Comparison of ENCODE assay signal across 1 cellular context in genomic region chr1:26145041-26145959, GRCh38.
TF ChIP-seq lines count a peak whose summit lies in the region.

No MANE protein-coding gene starts in this region.

TF ChIP-seq in K562, 482 proteins besides CTCF, POLR2A, EP300 and RAD21 (continued from another document and continues in another):
- TF ChIP-seq L3MBTL2 (IDR thresholded peaks at IDR 0.05) (peak; percentile 53; the same call in 1 of the 2 replicates), ZNF79 (CRISPR knock-in tag; IDR thresholded peaks at IDR 0.05; ENCODE audit: low read depth) (no peak), EZH2 (IDR thresholded peaks at IDR 0.05; ENCODE audit: borderline replicate concordance, low read depth, low read length) (no peak), ZNF445 (CRISPR knock-in tag; IDR thresholded peaks at IDR 0.05; ENCODE audit: low read depth) (no peak), ETV5 (CRISPR knock-in tag; IDR thresholded peaks at IDR 0.05; ENCODE audit: low read depth) (peak; percentile 52; the same call in 1 of the 2 replicates), GATAD2B (IDR thresholded peaks at IDR 0.05; ENCODE audit: borderline replicate concordance) (no peak; the same call in 1 of the 2 replicates), IFI16 (CRISPR knock-in tag; IDR thresholded peaks at IDR 0.05) (no peak), ERF (CRISPR knock-in tag; IDR thresholded peaks at IDR 0.05) (no peak), KDM5B (IDR thresholded peaks at IDR 0.05; ENCODE audit: insufficient replicate concordance, low read depth, low read length) (no peak), ZC3H4 (CRISPR knock-in tag; IDR thresholded peaks at IDR 0.05; ENCODE audit: borderline replicate concordance) (no peak), FOXA1 (IDR thresholded peaks at IDR 0.05; ENCODE audit: borderline replicate concordance) (no peak), ADNP (tag; IDR thresholded peaks at IDR 0.05) (no peak), PHF20 (IDR thresholded peaks at IDR 0.05; ENCODE audit: partially characterized antibody) (no peak), ZNF696 (CRISPR knock-in tag; conservative IDR thresholded peaks at IDR 0.05) (no peak), ZNF232 (CRISPR knock-in tag; IDR thresholded peaks at IDR 0.05) (no peak), CBX2 (IDR thresholded peaks at IDR 0.05; ENCODE audit: insufficient read depth, low read length, poor library complexity, severe bottlenecking) (no peak), NELFE (IDR thresholded peaks at IDR 0.05; ENCODE audit: insufficient read depth, insufficient read length) (no peak), KLF16 (IDR thresholded peaks at IDR 0.05) (0 out of 2 replicates have a peak, but pooled peaks have one; percentile 16), ZNF668 (CRISPR knock-in tag; IDR thresholded peaks at IDR 0.05) (no peak), ZKSCAN3 (CRISPR knock-in tag; IDR thresholded peaks at IDR 0.05) (no peak), SRSF3 (IDR thresholded peaks at IDR 0.05; ENCODE audit: insufficient read depth, low read length) (no peak), STAG1 (CRISPR knock-in tag; IDR thresholded peaks at IDR 0.05; ENCODE audit: borderline replicate concordance) (peak; percentile 65; the same call in 1 of the 2 replicates), ZBTB33 (CRISPR knock-in tag; IDR thresholded peaks at IDR 0.05) (peak; percentile 61), RB1 (IDR thresholded peaks at IDR 0.05; ENCODE audit: low read depth) (peak; percentile 81; the same call in 1 of the 2 replicates), RBM14 (IDR thresholded peaks at IDR 0.05; ENCODE audit: borderline replicate concordance, insufficient read depth, low read depth, low read length) (no peak), CEBPB (tag; IDR thresholded peaks at IDR 0.05) (no peak), ZMIZ1 (IDR thresholded peaks at IDR 0.05; ENCODE audit: low read depth in 2 of 2, low read length in 2 of 2) (no peak), EP400 (IDR thresholded peaks at IDR 0.05) (peak; percentile 57), HDGF (IDR thresholded peaks at IDR 0.05) (0 out of 2 replicates have a peak, but pooled peaks have one; percentile 15), ZFP1 (CRISPR knock-in tag; IDR thresholded peaks at IDR 0.05) (no peak), SMAD4 (CRISPR knock-in tag; conservative IDR thresholded peaks at IDR 0.05) (0 out of 2 replicates have a peak, but pooled peaks have one; percentile 32), TEAD1 (CRISPR knock-in tag; IDR thresholded peaks at IDR 0.05) (0 out of 4 replicates have a peak, but pooled peaks of 1 of the 2 experiments have one; percentile 11), NR1H2 (CRISPR knock-in tag; IDR thresholded peaks at IDR 0.05) (0 out of 2 replicates have a peak, but pooled peaks have one; percentile 74), POU5F1 (IDR thresholded peaks at IDR 0.05; ENCODE audit: borderline replicate concordance, low read depth, low read length, partially characterized antibody) (no peak), SRSF7 (optimal IDR thresholded peaks at IDR 0.05; ENCODE audit: low read depth, low read length) (no peak), ZNF707 (CRISPR knock-in tag; conservative IDR thresholded peaks at IDR 0.05) (no peak), NKRF (IDR thresholded peaks at IDR 0.05; ENCODE audit: borderline replicate concordance) (no peak), CCAR2 (IDR thresholded peaks at IDR 0.05; ENCODE audit: low read depth, low read length) (no peak), ETS1 (conservative IDR thresholded peaks at IDR 0.05; ENCODE audit: control insufficient read depth, low read depth, low read length) (no peak), ZNF76 (CRISPR knock-in tag; IDR thresholded peaks at IDR 0.05; ENCODE audit: borderline replicate concordance) (no peak), NBN (IDR thresholded peaks at IDR 0.05; ENCODE audit: low read depth) (0 out of 2 replicates have a peak, but pooled peaks have one; percentile 64), MEF2D (tag; conservative IDR thresholded peaks at IDR 0.05; ENCODE audit: low read depth) (no peak), TSHZ1 (CRISPR knock-in tag; IDR thresholded peaks at IDR 0.05) (no peak)
- TF ChIP-seq, protein P1, sequence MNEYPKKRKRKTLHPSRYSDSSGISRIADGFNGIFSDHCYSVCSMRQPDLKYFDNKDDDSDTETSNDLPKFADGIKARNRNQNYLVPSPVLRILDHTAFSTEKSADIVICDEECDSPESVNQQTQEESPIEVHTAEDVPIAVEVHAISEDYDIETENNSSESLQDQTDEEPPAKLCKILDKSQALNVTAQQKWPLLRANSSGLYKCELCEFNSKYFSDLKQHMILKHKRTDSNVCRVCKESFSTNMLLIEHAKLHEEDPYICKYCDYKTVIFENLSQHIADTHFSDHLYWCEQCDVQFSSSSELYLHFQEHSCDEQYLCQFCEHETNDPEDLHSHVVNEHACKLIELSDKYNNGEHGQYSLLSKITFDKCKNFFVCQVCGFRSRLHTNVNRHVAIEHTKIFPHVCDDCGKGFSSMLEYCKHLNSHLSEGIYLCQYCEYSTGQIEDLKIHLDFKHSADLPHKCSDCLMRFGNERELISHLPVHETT (CRISPR knock-in tag; conservative IDR thresholded peaks at IDR 0.05 in 1 of 2, IDR thresholded peaks at IDR 0.05 in 1 of 2) = no peak
- TF ChIP-seq, protein P2, sequence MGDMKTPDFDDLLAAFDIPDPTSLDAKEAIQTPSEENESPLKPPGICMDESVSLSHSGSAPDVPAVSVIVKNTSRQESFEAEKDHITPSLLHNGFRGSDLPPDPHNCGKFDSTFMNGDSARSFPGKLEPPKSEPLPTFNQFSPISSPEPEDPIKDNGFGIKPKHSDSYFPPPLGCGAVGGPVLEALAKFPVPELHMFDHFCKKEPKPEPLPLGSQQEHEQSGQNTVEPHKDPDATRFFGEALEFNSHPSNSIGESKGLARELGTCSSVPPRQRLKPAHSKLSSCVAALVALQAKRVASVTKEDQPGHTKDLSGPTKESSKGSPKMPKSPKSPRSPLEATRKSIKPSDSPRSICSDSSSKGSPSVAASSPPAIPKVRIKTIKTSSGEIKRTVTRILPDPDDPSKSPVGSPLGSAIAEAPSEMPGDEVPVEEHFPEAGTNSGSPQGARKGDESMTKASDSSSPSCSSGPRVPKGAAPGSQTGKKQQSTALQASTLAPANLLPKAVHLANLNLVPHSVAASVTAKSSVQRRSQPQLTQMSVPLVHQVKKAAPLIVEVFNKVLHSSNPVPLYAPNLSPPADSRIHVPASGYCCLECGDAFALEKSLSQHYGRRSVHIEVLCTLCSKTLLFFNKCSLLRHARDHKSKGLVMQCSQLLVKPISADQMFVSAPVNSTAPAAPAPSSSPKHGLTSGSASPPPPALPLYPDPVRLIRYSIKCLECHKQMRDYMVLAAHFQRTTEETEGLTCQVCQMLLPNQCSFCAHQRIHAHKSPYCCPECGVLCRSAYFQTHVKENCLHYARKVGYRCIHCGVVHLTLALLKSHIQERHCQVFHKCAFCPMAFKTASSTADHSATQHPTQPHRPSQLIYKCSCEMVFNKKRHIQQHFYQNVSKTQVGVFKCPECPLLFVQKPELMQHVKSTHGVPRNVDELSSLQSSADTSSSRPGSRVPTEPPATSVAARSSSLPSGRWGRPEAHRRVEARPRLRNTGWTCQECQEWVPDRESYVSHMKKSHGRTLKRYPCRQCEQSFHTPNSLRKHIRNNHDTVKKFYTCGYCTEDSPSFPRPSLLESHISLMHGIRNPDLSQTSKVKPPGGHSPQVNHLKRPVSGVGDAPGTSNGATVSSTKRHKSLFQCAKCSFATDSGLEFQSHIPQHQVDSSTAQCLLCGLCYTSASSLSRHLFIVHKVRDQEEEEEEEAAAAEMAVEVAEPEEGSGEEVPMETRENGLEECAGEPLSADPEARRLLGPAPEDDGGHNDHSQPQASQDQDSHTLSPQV (IDR thresholded peaks at IDR 0.05) = peak; percentile 81
- TF ChIP-seq, protein P3, sequence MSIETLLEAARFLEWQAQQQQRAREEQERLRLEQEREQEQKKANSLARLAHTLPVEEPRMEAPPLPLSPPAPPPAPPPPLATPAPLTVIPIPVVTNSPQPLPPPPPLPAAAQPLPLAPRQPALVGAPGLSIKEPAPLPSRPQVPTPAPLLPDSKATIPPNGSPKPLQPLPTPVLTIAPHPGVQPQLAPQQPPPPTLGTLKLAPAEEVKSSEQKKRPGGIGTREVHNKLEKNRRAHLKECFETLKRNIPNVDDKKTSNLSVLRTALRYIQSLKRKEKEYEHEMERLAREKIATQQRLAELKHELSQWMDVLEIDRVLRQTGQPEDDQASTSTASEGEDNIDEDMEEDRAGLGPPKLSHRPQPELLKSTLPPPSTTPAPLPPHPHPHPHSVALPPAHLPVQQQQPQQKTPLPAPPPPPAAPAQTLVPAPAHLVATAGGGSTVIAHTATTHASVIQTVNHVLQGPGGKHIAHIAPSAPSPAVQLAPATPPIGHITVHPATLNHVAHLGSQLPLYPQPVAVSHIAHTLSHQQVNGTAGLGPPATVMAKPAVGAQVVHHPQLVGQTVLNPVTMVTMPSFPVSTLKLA (conservative IDR thresholded peaks at IDR 0.05) = peak in 1 of 2 experiments; percentile 35; a peak in 1 of 4 replicates
